Comparison of ENCODE assay signal across 32 cellular contexts in genomic region chr1:193932979-193933378, GRCh38.
"Had no signal": no experiment of that assay in that cellular context is flagged by ENCODE, and none has a peak within 500 bp of the region (broad histone marks: within the 10 kb centered on the region; RNA-seq: fewer than 3 reads in every experiment).

No MANE protein-coding gene starts in this region.

- H3K27ac ChIP-seq: ascending aorta, cardiac muscle cell, WERI-Rb-1 had no signal

- DNase-seq: activated CD4-positive, alpha-beta memory T cell treated with anti-CD3 and anti-CD28 coated beads, Interleukin-2, amount 10 ng/mL, durations not matched to agents 7 days and 5 days; activated CD4-positive, alpha-beta T cell treated with anti-CD3 and anti-CD28 coated beads for 1 hour; activated CD4-positive, alpha-beta T cell treated with anti-CD3 and anti-CD28 coated beads for 36 hours; activated CD4-positive, alpha-beta T cell treated with anti-CD3 and anti-CD28 coated beads for 48 hours; activated CD4-positive, alpha-beta T cell treated with anti-CD3 and anti-CD28 coated beads, Interleukin-2, amount 10 ng/mL, durations not matched to agents 7 days and 5 days; activated CD4-positive, alpha-beta T cell treated with anti-CD3 and anti-CD28 coated beads, Interleukin-2, amount 50 U/mL, for 48 hours; activated CD4-positive, CD25-positive, alpha-beta regulatory T cell; activated CD8-positive, alpha-beta memory T cell treated with anti-CD3 and anti-CD28 coated beads for 24 hours; activated CD8-positive, alpha-beta memory T cell treated with anti-CD3 and anti-CD28 coated beads, Interleukin-2, amount 10 ng/mL, durations not matched to agents 7 days and 5 days; activated CD8-positive, alpha-beta memory T cell treated with anti-CD3 and anti-CD28 coated beads, Interleukin-2, amount 50 U/mL, for 48 hours; activated CD8-positive, alpha-beta T cell treated with anti-CD3 and anti-CD28 coated beads, Interleukin-2, amount 10 ng/mL, durations not matched to agents 7 days and 5 days; activated effector memory CD4-positive, alpha-beta T cell treated with Interleukin-2 at 50 U/mL for 16 hours; activated gamma-delta T cell; activated naive CD4-positive, alpha-beta T cell treated with anti-CD3 and anti-CD28 coated beads, Interleukin-2, amount 10 ng/mL, durations not matched to agents 7 days and 5 days; activated naive CD4-positive, alpha-beta T cell treated with Interleukin-2 at 50 U/mL for 16 hours; activated naive CD8-positive, alpha-beta T cell treated with anti-CD3 and anti-CD28 coated beads, Interleukin-2, amount 10 ng/mL, durations not matched to agents 7 days and 5 days; activated naive CD8-positive, alpha-beta T cell treated with anti-CD3 and anti-CD28 coated beads, Interleukin-2, amount 50 U/mL, for 24 hours; activated T-cell treated with anti-CD3 and anti-CD28 coated beads, Interleukin-2, amount 50 U/mL, for 24 hours; activated T-cell treated with anti-CD3 and anti-CD28 coated beads, Interleukin-2, amount 50 U/mL, for 48 hours; amygdala; anterior cingulate cortex; caudate nucleus; SW 1271; T-helper 1 cell; T-helper 2 cell; T-helper 9 cell; WERI-Rb-1 had no signal

- H3K36me3 ChIP-seq: ascending aorta, cardiac muscle cell, WERI-Rb-1 had no signal

- FAIRE-seq: bronchial epithelial cell had no signal

- ATAC-seq: activated CD4-positive, alpha-beta T cell treated with anti-CD3 and anti-CD28 coated beads for 36 hours; activated CD4-positive, CD25-positive, alpha-beta regulatory T cell treated with anti-CD3 and anti-CD28 coated beads, Interleukin-2, amount 50 U/mL, for 24 hours; activated CD8-positive, alpha-beta memory T cell treated with anti-CD3 and anti-CD28 coated beads, Interleukin-2, amount 10 ng/mL, durations not matched to agents 7 days and 5 days; activated CD8-positive, alpha-beta T cell treated with anti-CD3 and anti-CD28 coated beads, Interleukin-2, amount 10 ng/mL, durations not matched to agents 7 days and 5 days; activated naive CD8-positive, alpha-beta T cell treated with anti-CD3 and anti-CD28 coated beads, Interleukin-2, amount 50 U/mL, for 24 hours; WTC11 had no signal

- H3K4me1 ChIP-seq: ascending aorta had no signal

- H3K4me3 ChIP-seq: ascending aorta, cardiac muscle cell had no signal

- H3K27me3 ChIP-seq: ascending aorta, cardiac muscle cell had no signal

- H3K9me3 ChIP-seq: ascending aorta had no signal
